Comparison of ENCODE assay signal across 1 cellular context in the genomic region with DNA sequence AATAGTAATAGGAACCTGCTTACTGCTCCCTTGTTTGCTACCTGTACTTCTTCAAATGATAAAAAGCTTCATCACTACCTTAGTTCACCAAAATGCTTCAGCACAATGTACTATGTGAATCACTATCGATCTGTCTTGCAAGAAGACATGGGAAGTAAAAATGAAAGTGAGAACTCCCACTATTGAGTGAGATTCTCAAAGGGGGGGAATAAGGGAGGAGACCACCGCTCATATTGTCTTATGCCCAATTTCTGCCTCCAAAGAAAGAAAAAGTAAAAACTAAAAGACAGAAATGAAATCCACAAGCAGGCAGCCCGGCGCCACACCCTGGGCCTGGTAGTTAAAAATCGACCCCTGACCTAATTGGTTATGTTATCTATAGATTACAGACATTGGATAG. TPM values are rescaled to one million over a fixed set of nuclear protein-coding genes. Genes with fewer than 3 reads are reported as not detected.
"Had no signal": no experiment of that assay in that cellular context is flagged by ENCODE, and none has a peak within 500 bp of the region (broad histone marks: within the 10 kb centered on the region; RNA-seq: fewer than 3 reads in every experiment).

No MANE protein-coding gene starts in this region.

RNA-seq across cellular contexts. Expression of a gene that starts 18.5 kb away (rescaled TPM):
- total RNA-seq: ureter had no signal
